Comparison of ENCODE assay signal across 8 cellular contexts in genomic region chr10:33334170-33334838, GRCh38. TPM values are rescaled to one million over a fixed set of nuclear protein-coding genes. Genes with fewer than 3 reads are reported as not detected.
A peak's percentile ranks its signal among the peaks of the same experiment; 100 is the strongest.
DNase-seq lines count a peak whose midpoint lies in the region; ATAC-seq and TF ChIP-seq lines count a peak whose summit lies in the region.

Gene NRP1 (minus strand): TSS chr10:33334667. CDS start chr10:33334382, 285 bp downstream.

- H3K36me3 ChIP-seq in ES-I3 (ENCODE audit: insufficient read depth, low read length): no peaks in the 10 kb centered on the region
- no peaks in the 10 kb centered on the region for H3K36me3 ChIP-seq in neural cell (ENCODE audit: insufficient read depth, low read length)

- peak within 1 kb of the TSS; percentile 83 to 93 for H3K4me3 Mint-ChIP-seq in activated T-cell treated with anti-CD3 and anti-CD28 coated beads, Interleukin-2, amount 50 U/mL, for 72 hours

- TF ChIP-seq RAD21 in neural cell (conservative IDR thresholded peaks at IDR 0.05): peak; percentile 49

- no peaks in the 10 kb centered on the region for H3K36me3 Mint-ChIP-seq in activated T-cell treated with anti-CD3 and anti-CD28 coated beads, Interleukin-2, amount 50 U/mL, for 72 hours (ENCODE audit: insufficient read depth in 2 of 2)

- H3K27ac Mint-ChIP-seq in activated T-cell treated with anti-CD3 and anti-CD28 coated beads, Interleukin-2, amount 50 U/mL, for 72 hours: peak within 1 kb of the TSS; percentile 28

- H3K79me2 ChIP-seq in neural cell (replicated peaks; ENCODE audit: insufficient read depth, low read length): peaks cover 50% of the 10 kb centered on the region

- H3K27ac ChIP-seq in foreskin keratinocyte (peak within 1 kb of the TSS; percentile 81), neural cell (ENCODE audit: low read length) (peak within 1 kb of the TSS; percentile 73)

- peaks cover 75% of the 10 kb centered on the region for H3K27me3 Mint-ChIP-seq in activated T-cell treated with anti-CD3 and anti-CD28 coated beads, Interleukin-2, amount 50 U/mL, for 72 hours (ENCODE audit: low read depth)

- peak within 1 kb of the TSS; percentile 85 for H3K4me3 ChIP-seq in neural cell (ENCODE audit: low read length)

- H3K9ac ChIP-seq in ES-I3 (ENCODE audit: low read depth, low read length) (peak within 1 kb of the TSS; percentile 80), neural cell (ENCODE audit: low read length) (peak within 1 kb of the TSS; percentile 81)

- peak; percentile 42 to 45 for ATAC-seq in activated T-cell treated with anti-CD3 and anti-CD28 coated beads, Interleukin-2, amount 50 U/mL, for 72 hours (replicated peaks in 1 of 2)
- ATAC-seq in foreskin keratinocyte (peak; percentile 1), GM21576 (IDR thresholded peaks at IDR 0.05; ENCODE audit: unreplicated experiment) (no peak)

- H2AFZ ChIP-seq in neural cell (ENCODE audit: low read depth, low read length): peak within 1 kb of the TSS; percentile 57

- no peaks in the 10 kb centered on the region for H3K9me2 ChIP-seq in neural cell (ENCODE audit: insufficient read depth, low read length)

- no peaks in the 10 kb centered on the region for H3K27me3 ChIP-seq in foreskin keratinocyte
- H3K27me3 ChIP-seq in neural cell (ENCODE audit: insufficient read depth, low read depth, low read length): peaks cover 17% of the 10 kb centered on the region

- H4K20me1 ChIP-seq in neural cell (ENCODE audit: insufficient read depth): no peaks in the 10 kb centered on the region

- H3K4me1 ChIP-seq in ES-I3 (ENCODE audit: insufficient read depth, low read length) (0 out of 2 replicates have a peak, but pooled peaks cover 11% of the 10 kb centered on the region), foreskin keratinocyte (peaks cover 14% of the 10 kb centered on the region)

- DNase-seq in HuH-7 (ENCODE audit: low spot score): peak; percentile 42
- peak; percentile 25 to 31 for DNase-seq in activated T-cell treated with anti-CD3 and anti-CD28 coated beads, Interleukin-2, amount 50 U/mL, for 72 hours
- DNase-seq in foreskin keratinocyte: peak in 1 of 2 donors; percentile 52
- no peak for DNase-seq in inferior parietal cortex (ENCODE audit: extremely low spot score)
- DNase-seq in SHP77 treated with DMSO at 0.1 percent for 48 hours (lab: John Stamatoyannopoulos, UW): no peak

- no peaks in the 10 kb centered on the region; the same call in 1 of the 2 replicates for H3K9me3 ChIP-seq in ES-I3 (ENCODE audit: control insufficient read depth, insufficient read depth, low read length)
- H3K9me3 ChIP-seq in neural cell (ENCODE audit: low read length): no peaks in the 10 kb centered on the region

- TF ChIP-seq CTCF in foreskin keratinocyte (conservative IDR thresholded peaks at IDR 0.05) (no peak), neural cell (IDR thresholded peaks at IDR 0.05; ENCODE audit: poor library complexity, severe bottlenecking) (no peak)

- TF ChIP-seq EP300 in neural cell (conservative IDR thresholded peaks at IDR 0.05; ENCODE audit: poor library complexity, severe bottlenecking): no peak

- peak within 1 kb of the TSS; percentile 93 for H3K4me2 ChIP-seq in neural cell (ENCODE audit: low read length)

- H3K9me3 Mint-ChIP-seq in activated T-cell treated with anti-CD3 and anti-CD28 coated beads, Interleukin-2, amount 50 U/mL, for 72 hours: no peaks in the 10 kb centered on the region

- peaks cover 3% of the 10 kb centered on the region for H3F3A ChIP-seq in neural cell (ENCODE audit: insufficient read depth, low read length, poor library complexity, severe bottlenecking)

- H3K4me1 Mint-ChIP-seq in activated T-cell treated with anti-CD3 and anti-CD28 coated beads, Interleukin-2, amount 50 U/mL, for 72 hours (ENCODE audit: low read depth): peaks cover 20% of the 10 kb centered on the region

TF ChIP-seq in neural cell, 6 proteins besides CTCF, POLR2A, EP300 and RAD21:
- TF ChIP-seq MXI1 (conservative IDR thresholded peaks at IDR 0.05; ENCODE audit: poor library complexity, severe bottlenecking): peak; percentile 59
- peak; percentile 45 for TF ChIP-seq SMC3 (conservative IDR thresholded peaks at IDR 0.05; ENCODE audit: poor library complexity)
- TF ChIP-seq POLR2AphosphoS5 (IDR thresholded peaks at IDR 0.05): peak; percentile 48
- TF ChIP-seq TAF1 (IDR thresholded peaks at IDR 0.05; ENCODE audit: low read depth): no peak
- TF ChIP-seq EZH2 (IDR thresholded peaks at IDR 0.05; ENCODE audit: borderline replicate concordance, insufficient read depth, low read length, poor library complexity, severe bottlenecking): no peak
- no peak for TF ChIP-seq REST (IDR thresholded peaks at IDR 0.05; ENCODE audit: borderline replicate concordance)

RNA-seq across cellular contexts. Expression of gene NRP1, which starts in this region (rescaled TPM):
- total RNA-seq in activated T-cell treated with anti-CD3 and anti-CD28 coated beads, Interleukin-2, amount 50 U/mL, for 72 hours: under 1 TPM; 0.72 to 0.84 TPM
- 57.3 and 58.2 TPM in 2 replicates for total RNA-seq in foreskin keratinocyte
- polyA plus RNA-seq in foreskin keratinocyte: 11.6 and 12.2 TPM in 2 replicates
- polyA plus RNA-seq in neural cell: 23.2 and 24.5 TPM in 2 replicates
- polyA minus RNA-seq in neural cell: 73.0 and 77.2 TPM in 2 replicates

Comparison
In these comparisons a context has a peak if more than half of its experiments do, and no peak if none do; other contexts are left out.
1. RNA of gene NRP1 (total RNA-seq): 57.3 to 58.2 TPM in foreskin keratinocyte; 0.72 to 0.84 TPM in activated T-cell treated with anti-CD3 and anti-CD28 coated beads, Interleukin-2, amount 50 U/mL, for 72 hours; every median in the first group is over 10 times any median in the second.
2. Peak in DNase-seq and ATAC-seq in activated T-cell treated with anti-CD3 and anti-CD28 coated beads, Interleukin-2, amount 50 U/mL, for 72 hours; RNA of the gene not detected or under 1 TPM.